ENCODE assay signal across 20 cellular contexts in genomic region chr14:33408291-33408690, GRCh38.
DNase-seq lines count a peak whose midpoint lies in the region; ATAC-seq, FAIRE-seq and TF ChIP-seq lines count a peak whose summit lies in the region.
"Had no signal": no experiment of that assay in that cellular context is flagged by ENCODE, and none has a peak within 500 bp of the region (broad histone marks: within the 10 kb centered on the region; RNA-seq: fewer than 3 reads in every experiment).

No MANE protein-coding gene starts in this region.

- H3K36me3 ChIP-seq in PC-3 (ENCODE audit: low read depth, low read length), result no peaks in the 10 kb centered on the region
- no peaks in the 10 kb centered on the region for H3K36me3 ChIP-seq in pancreas
- H3K36me3 ChIP-seq: SJCRH30 had no signal

- H3K4me3 ChIP-seq in PC-3 (ENCODE audit: low read length) (no peak overlapping the region), pancreas (no peak overlapping the region)
- H3K4me3 ChIP-seq: SJCRH30 had no signal

- no TSS peak for BruUV-seq in PC-3 (replicated peaks; lab: Mats Ljungman, UMichigan)

- POLR2A ChIA-PET in PC-3 (lab: Charles Lee; ENCODE audit: unreplicated experiment), result no interaction called here

- H3K27ac ChIP-seq in PC-3 (ENCODE audit: low read length), result no peak overlapping the region
- no peak overlapping the region for H3K27ac ChIP-seq in pancreas
- H3K27ac ChIP-seq: SJCRH30 had no signal

- no peaks in the 10 kb centered on the region for H4K20me1 ChIP-seq in PC-3 (ENCODE audit: low read length)

- ATAC-seq in PC-3, result no peak
- no peak for ATAC-seq in pancreas
- ATAC-seq: HepG2, T-cell had no signal

- H3K27me3 ChIP-seq in PC-3 (ENCODE audit: low read length) (no peaks in the 10 kb centered on the region), pancreas (no peaks in the 10 kb centered on the region)
- H3K27me3 ChIP-seq: SJCRH30 had no signal

- intact Hi-C loops in PC-3 (cut with micrococcal nuclease) (no loop called here), pancreas (cut with DNase I) (no loop called here), posterior vena cava (cut with DNase I) (no loop called here)

- CTCF ChIA-PET in PC-3 (lab: Charles Lee), result no interaction called here

- no peaks in the 10 kb centered on the region for H3K79me2 ChIP-seq in PC-3 (ENCODE audit: low read length)

- no peak overlapping the region for H2AFZ ChIP-seq in PC-3 (ENCODE audit: low read length)

- no peaks in the 10 kb centered on the region for H3F3A ChIP-seq in PC-3 (ENCODE audit: low read length, unreplicated experiment)

- H3K4me1 ChIP-seq in PC-3 (ENCODE audit: insufficient read depth, low read length), result peaks cover 41% of the 10 kb centered on the region
- H3K4me1 ChIP-seq in pancreas, result no peaks in the 10 kb centered on the region
- H3K4me1 ChIP-seq: SJCRH30 had no signal

- H3K4me2 ChIP-seq in PC-3 (ENCODE audit: low read length), result no peak overlapping the region

- WGBS in pancreas, 2 donors, result 50 to 52% methylated on average over 2 of the region's 2 CpGs

- DNase-seq in NCI-H2196 (lab: John Stamatoyannopoulos, UW; ENCODE audit: unreplicated experiment), result peak; percentile 19
- no peak for DNase-seq in NCI-H2196 treated with DMSO at 0.1 percent for 48 hours (lab: John Stamatoyannopoulos, UW; ENCODE audit: unreplicated experiment)
- DNase-seq in M059J (ENCODE audit: low read depth), result peak; percentile 41
- DNase-seq in PC-3, result peak; percentile 26
- DNase-seq in kidney tubule cell (ENCODE audit: low spot score), result peak; percentile 2
- DNase-seq in pancreas, result no peak
- no peak for DNase-seq in stimulated activated naive CD4-positive, alpha-beta T cell (lab: John Stamatoyannopoulos, UW)
- DNase-seq in posterior vena cava (ENCODE audit: low spot score), result no peak
- DNase-seq: DMS153, DND-41, Karpas-422, MV-4-11, NCI-H1694, NCI-H2107, NCI-H446 treated with DMSO at 0.1 percent for 48 hours, NCI-H526, T-cell had no signal

- TF ChIP-seq CTCF in PC-3 (conservative IDR thresholded peaks at IDR 0.05; ENCODE audit: low read depth, low read length) (no peak), pancreas (IDR thresholded peaks at IDR 0.05) (no peak)

- no peak for FAIRE-seq in pancreas (lab: Jason Lieb, UNC)
- FAIRE-seq: GM12892, HepG2 had no signal

- no peaks in the 10 kb centered on the region for H3K9me2 ChIP-seq in PC-3 (replicated peaks; ENCODE audit: low read length)

- no peaks in the 10 kb centered on the region for H3K9me3 ChIP-seq in PC-3 (ENCODE audit: low read length)
- no peaks in the 10 kb centered on the region for H3K9me3 ChIP-seq in pancreas

- H3K9ac ChIP-seq in PC-3 (ENCODE audit: low read length), result no peak overlapping the region

Comparison
In these comparisons a context has a peak if more than half of its experiments do, and no peak if none do; other contexts are left out.
1. DNase-seq: peak in NCI-H2196 (single experiment), M059J (single experiment), PC-3 (single experiment) and kidney tubule cell (single experiment); none in NCI-H2196 treated with DMSO at 0.1 percent for 48 hours (single experiment), pancreas (0 of 6), stimulated activated naive CD4-positive, alpha-beta T cell (0 of 6) and posterior vena cava (single experiment).